In the genomic region with DNA sequence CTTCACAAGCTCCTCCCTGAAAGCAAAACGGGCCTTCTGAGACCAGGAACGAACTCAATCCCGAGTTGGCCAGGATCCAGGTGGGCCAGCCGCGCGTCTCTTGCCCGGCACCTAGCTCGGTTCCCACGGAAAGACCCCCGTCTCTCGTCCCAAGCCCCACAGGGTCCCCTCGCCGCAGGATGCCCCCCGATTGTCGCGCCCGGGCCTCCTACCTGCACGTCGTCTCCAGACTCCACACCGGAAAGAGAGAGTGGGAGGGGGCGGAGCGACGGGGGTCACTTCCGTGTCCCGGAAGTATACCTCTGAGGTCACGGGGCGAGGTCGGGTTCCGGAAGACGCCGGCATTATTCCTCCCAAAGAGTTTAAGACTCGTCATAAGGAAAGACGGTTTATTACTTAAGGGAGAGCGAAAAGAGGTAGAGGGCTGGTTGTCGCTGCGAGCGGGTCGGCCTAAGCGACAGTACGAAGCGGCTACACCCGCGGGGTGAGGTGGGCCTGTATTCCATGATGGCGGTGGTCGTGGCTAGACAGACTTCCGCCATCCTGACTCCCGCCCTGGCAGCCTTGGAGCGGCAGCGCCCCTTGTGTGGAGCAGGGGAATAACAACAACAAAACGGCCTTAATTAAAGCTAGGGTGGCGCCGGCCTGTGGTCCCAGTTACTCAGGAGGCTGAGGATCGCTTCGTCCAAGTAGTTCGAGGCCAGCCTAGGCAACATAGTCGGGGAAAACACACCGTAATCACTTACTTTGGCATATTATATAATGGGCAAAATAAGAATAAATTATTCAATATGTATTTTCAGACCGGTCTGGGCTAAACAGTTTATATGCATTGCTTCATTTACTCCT, we compare ENCODE assay signal across 8 cellular contexts. TPM values are rescaled to one million over a fixed set of nuclear protein-coding genes. Genes with fewer than 3 reads are reported as not detected.
DNase-seq lines count a peak whose midpoint lies in the region; ATAC-seq, FAIRE-seq and TF ChIP-seq lines count a peak whose summit lies in the region.

RPS14 (minus strand) TSS at position 249 of the 849 bp plus-strand sequence. CDS start 2,006 bp downstream, outside the sequence.

- H4K20me1 ChIP-seq in BLaER1 = peaks cover 47% of the 10 kb centered on the region

- TF ChIP-seq CTCF in colonic mucosa (IDR thresholded peaks at IDR 0.05) = peak; percentile 91

- DNase-seq in GM19239 (ENCODE audit: insufficient read length, low spot score) (peak; percentile 85), NCI-H524 (lab: John Stamatoyannopoulos, UW) (peak; percentile 84 to 87), colonic mucosa (peak; percentile 96), left lobe of liver (ENCODE audit: low spot score) (peak; percentile 95)
- peak; percentile 94 to 97 for DNase-seq in activated CD4-positive, alpha-beta T cell treated with anti-CD3 and anti-CD28 coated beads for 4 hours
- peak; percentile 93 for DNase-seq in stimulated activated CD4-positive, alpha-beta T cell treated with anti-CD3 and anti-CD28 coated beads, Interleukin-2, amount 100 ng/mL, for 4 hours (ENCODE audit: low read depth)

- peak; percentile 87 for FAIRE-seq in GM19239 (lab: Jason Lieb, UNC)

- no peaks in the 10 kb centered on the region for H3K27me3 ChIP-seq in BLaER1
- no peaks in the 10 kb centered on the region for H3K27me3 ChIP-seq in colonic mucosa

- H3K36me3 ChIP-seq in BLaER1 (peaks cover 42% of the 10 kb centered on the region), colonic mucosa (peaks cover 24% of the 10 kb centered on the region)

- peak within 1 kb of the TSS; percentile 89 for H3K4me3 ChIP-seq in BLaER1
- peak within 1 kb of the TSS; percentile 71 for H3K4me3 ChIP-seq in colonic mucosa

- peak within 1 kb of the TSS; percentile 97 for H3K4me2 ChIP-seq in BLaER1

- H3K9ac ChIP-seq in BLaER1 (peak within 1 kb of the TSS; percentile 99), colonic mucosa (ENCODE audit: low read depth in 2 of 2, low read length in 2 of 2) (peak within 1 kb of the TSS; percentile 83 to 96)

- H3K4me1 ChIP-seq in BLaER1 (peaks cover 54% of the 10 kb centered on the region), colonic mucosa (peaks cover 9% of the 10 kb centered on the region)

- ATAC-seq in HG03457 (IDR thresholded peaks at IDR 0.05; ENCODE audit: unreplicated experiment) = peak; percentile 76
- peak; percentile 95 for ATAC-seq in left lobe of liver

- intact Hi-C loops in colonic mucosa (cut with DNase I) = loop anchor here (10.0 kb wide), 1 partner anchor 395 kb away; the partner anchor contains the start of gene IRGM

- H3K9me3 ChIP-seq in BLaER1 = peaks cover 11% of the 10 kb centered on the region
- H3K9me3 ChIP-seq in colonic mucosa = no peaks in the 10 kb centered on the region

- H3K27ac ChIP-seq in BLaER1 (peak within 1 kb of the TSS; percentile 97), colonic mucosa (peak within 1 kb of the TSS; percentile 92)

RNA-seq across cellular contexts. Expression of gene RPS14, which starts in this region (rescaled TPM):
- 1,000 to 10,000 TPM; 1,643 to 1,700 TPM for total RNA-seq in colonic mucosa
- 660 TPM for total RNA-seq in left lobe of liver

Comparison
In these comparisons a context has a peak if more than half of its experiments do, and no peak if none do; other contexts are left out.
1. Peak in every context shown above with its lines: DNase-seq, ATAC-seq, H3K4me3 ChIP-seq and H3K27ac ChIP-seq.